17 cellular contexts compared by ENCODE assay signal in the genomic region with DNA sequence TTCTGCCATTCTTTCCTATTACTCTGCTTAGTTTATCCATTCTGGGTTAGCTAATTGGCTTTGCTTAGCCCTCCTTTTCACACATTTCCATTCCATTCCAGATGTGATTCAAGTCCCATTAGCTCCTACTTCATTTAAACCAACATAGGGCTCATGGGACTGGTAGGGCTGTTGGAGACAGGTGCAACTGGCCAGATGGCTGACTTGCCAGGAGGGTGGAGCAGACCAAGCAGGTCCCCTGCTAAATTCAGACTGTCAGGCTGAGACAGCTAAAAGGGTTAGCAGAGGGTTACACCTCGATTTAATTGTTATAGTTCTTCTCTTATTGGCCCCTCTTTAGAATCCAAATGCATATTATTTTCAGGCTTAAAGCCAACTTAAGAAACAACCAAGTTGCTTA.
"Had no signal": no experiment of that assay in that cellular context is flagged by ENCODE, and none has a peak within 500 bp of the region (broad histone marks: within the 10 kb centered on the region; RNA-seq: fewer than 3 reads in every experiment).

No MANE protein-coding gene starts in this region.

- H3K9me3 ChIP-seq: heart right ventricle, pancreas, spleen, suprapubic skin had no signal

- H3K27ac ChIP-seq: dorsolateral prefrontal cortex, heart right ventricle, pancreas, spleen, suprapubic skin, VCaP had no signal

- H3K4me3 ChIP-seq: dorsolateral prefrontal cortex, heart right ventricle, lung, pancreas, spleen, suprapubic skin had no signal

- H3K4me3 Mint-ChIP-seq: activated CD8-positive, alpha-beta memory T cell treated with anti-CD3 and anti-CD28 coated beads, Interleukin-2, amount 10 ng/mL, durations not matched to agents 7 days and 5 days; endodermal cell; stimulated activated naive CD8-positive, alpha-beta T cell treated with anti-CD3 and anti-CD28 coated beads, Interleukin-15, Interleukin-2, amounts not matched to agents 100 ng/mL and 50 ng/mL, for 24 hours; type B pancreatic cell had no signal

- H3K27me3 ChIP-seq: dorsolateral prefrontal cortex, heart right ventricle, spleen, suprapubic skin had no signal

- H3K27ac Mint-ChIP-seq: activated CD8-positive, alpha-beta memory T cell treated with anti-CD3 and anti-CD28 coated beads, Interleukin-2, amount 10 ng/mL, durations not matched to agents 7 days and 5 days; endodermal cell; stimulated activated naive CD8-positive, alpha-beta T cell treated with anti-CD3 and anti-CD28 coated beads, Interleukin-15, Interleukin-2, amounts not matched to agents 100 ng/mL and 50 ng/mL, for 24 hours; type B pancreatic cell had no signal

- H3K4me1 Mint-ChIP-seq: activated CD8-positive, alpha-beta memory T cell treated with anti-CD3 and anti-CD28 coated beads, Interleukin-2, amount 10 ng/mL, durations not matched to agents 7 days and 5 days had no signal

- H3K36me3 Mint-ChIP-seq: type B pancreatic cell had no signal

- H3K27me3 Mint-ChIP-seq: activated CD8-positive, alpha-beta memory T cell treated with anti-CD3 and anti-CD28 coated beads, Interleukin-2, amount 10 ng/mL, durations not matched to agents 7 days and 5 days; stimulated activated naive CD8-positive, alpha-beta T cell treated with anti-CD3 and anti-CD28 coated beads, Interleukin-15, Interleukin-2, amounts not matched to agents 100 ng/mL and 50 ng/mL, for 24 hours; type B pancreatic cell had no signal

- ATAC-seq: activated CD8-positive, alpha-beta memory T cell treated with anti-CD3 and anti-CD28 coated beads, Interleukin-2, amount 10 ng/mL, durations not matched to agents 7 days and 5 days; heart right ventricle; left cardiac atrium; pancreas; sciatic nerve had no signal

- DNase-seq: activated CD4-positive, alpha-beta T cell treated with anti-CD3 and anti-CD28 coated beads, Interleukin-2, amount 50 U/mL, for 48 hours; activated CD8-positive, alpha-beta memory T cell treated with anti-CD3 and anti-CD28 coated beads, Interleukin-2, amount 10 ng/mL, durations not matched to agents 7 days and 5 days; activated naive CD4-positive, alpha-beta T cell treated with anti-CD3 and anti-CD28 coated beads, Interleukin-2, amount 50 U/mL, for 16 hours; activated T-cell treated with anti-CD3 and anti-CD28 coated beads, Interleukin-2, amount 50 U/mL, for 1 hour; dorsolateral prefrontal cortex; endodermal cell; heart right ventricle; left cardiac atrium; midbrain; pancreas; spleen had no signal

- H3K36me3 ChIP-seq: heart right ventricle, pancreas, spleen, suprapubic skin had no signal

- H3K9me3 Mint-ChIP-seq: endodermal cell had no signal

- H3K4me1 ChIP-seq: heart right ventricle, pancreas, spleen, suprapubic skin had no signal
